8 cellular contexts compared by ENCODE assay signal in the genomic region with DNA sequence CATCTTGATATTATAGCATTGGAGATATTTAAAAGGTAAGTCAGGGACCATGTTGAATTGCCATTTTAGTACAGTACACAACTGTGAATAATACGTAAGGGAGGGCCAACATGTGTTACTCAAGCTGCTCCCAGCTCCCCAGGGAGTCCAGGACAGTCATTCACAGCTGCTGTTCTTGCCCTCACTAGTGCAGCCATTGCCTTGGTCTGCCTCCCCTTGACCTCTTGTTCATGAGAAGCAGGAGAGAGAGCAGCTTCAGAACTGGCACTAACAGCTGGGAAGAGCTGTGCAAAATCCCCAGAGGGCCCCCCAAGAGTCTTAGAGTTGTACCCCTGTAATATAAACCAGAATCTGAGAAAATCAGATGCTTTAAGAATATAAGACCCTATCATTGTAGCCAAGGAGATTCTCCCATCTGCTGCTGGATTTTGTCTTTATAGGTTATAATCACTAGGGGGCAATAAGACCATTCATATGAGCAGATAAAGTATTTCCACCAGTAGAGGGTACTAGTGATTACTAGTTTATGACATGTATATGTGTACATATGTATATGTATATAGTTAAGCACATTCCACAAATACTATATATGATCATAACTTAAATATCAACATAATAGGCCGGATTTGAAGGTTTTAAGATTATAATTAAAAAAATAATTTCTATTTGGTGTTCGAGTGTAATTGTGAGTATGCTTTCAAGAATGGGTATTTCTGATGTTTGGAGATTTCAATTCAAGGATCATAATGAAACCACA. TPM values are rescaled to one million over a fixed set of nuclear protein-coding genes. Genes with fewer than 3 reads are reported as not detected.
A peak's percentile ranks its signal among the peaks of the same experiment; 100 is the strongest.
DNase-seq lines count a peak whose midpoint lies in the region; ATAC-seq, FAIRE-seq and TF ChIP-seq lines count a peak whose summit lies in the region.

No MANE protein-coding gene starts in this region.

- peak; percentile 95 to 97 for TF ChIP-seq RAD21 in K562 (CRISPR knock-in tag; conservative IDR thresholded peaks at IDR 0.05 in 1 of 2, IDR thresholded peaks at IDR 0.05 in 1 of 2)

- H3K27ac ChIP-seq in K562 (ENCODE audit: extremely low read depth, low read depth, low read length) = no peak overlapping the region
- H3K27ac ChIP-seq in suprapubic skin = no peak overlapping the region

- no peaks in the 10 kb centered on the region for H3K4me1 Mint-ChIP-seq in activated T-cell treated with anti-CD3 and anti-CD28 coated beads, Interleukin-2, amount 50 U/mL, for 72 hours (ENCODE audit: low read depth)

- peak; percentile 81 for FAIRE-seq in K562 (lab: Jason Lieb, UNC)

- H3K4me2 ChIP-seq in K562 (ENCODE audit: insufficient read depth, low read length) = no peak overlapping the region

- H3K9me1 ChIP-seq in K562 (ENCODE audit: control insufficient read depth, insufficient read depth, low read length) = no peaks in the 10 kb centered on the region

- H3K79me2 ChIP-seq in K562 (ENCODE audit: control insufficient read depth, insufficient read depth, low read length) = no peaks in the 10 kb centered on the region

- H3K36me3 Mint-ChIP-seq in activated T-cell treated with anti-CD3 and anti-CD28 coated beads, Interleukin-2, amount 50 U/mL, for 72 hours (ENCODE audit: insufficient read depth in 2 of 2) = peaks cover 3 to 7% of the 10 kb centered on the region in 2 donors

- DNase-seq in activated T-cell treated with anti-CD3 and anti-CD28 coated beads, Interleukin-2, amount 50 U/mL, for 72 hours = no peak
- DNase-seq in activated T-cell treated with anti-CD3 and anti-CD28 coated beads, Interleukin-2, amount 50 U/mL, for 48 hours = no peak
- DNase-seq in NCI-H524 treated with DMSO at 0.1 percent for 48 hours (lab: John Stamatoyannopoulos, UW) (peak; percentile 91), K562 (ENCODE audit: extremely low read depth in 1 of 4, low spot score in 3 of 4) (peak; percentile 57 to 70 (median 64)), iris pigment epithelial cell (ENCODE audit: low read depth) (peak; percentile 55), suprapubic skin (ENCODE audit: low spot score in 2 of 2) (no peak)

- peak; percentile 65 to 75 for ATAC-seq in activated T-cell treated with anti-CD3 and anti-CD28 coated beads, Interleukin-2, amount 50 U/mL, for 72 hours (replicated peaks in 1 of 2)
- ATAC-seq in HG03139 (IDR thresholded peaks at IDR 0.05; ENCODE audit: unreplicated experiment) = peak; percentile 60
- peak; percentile 95 for ATAC-seq in K562
- ATAC-seq in HG03460 (IDR thresholded peaks at IDR 0.05; ENCODE audit: unreplicated experiment) = no peak

- intact Hi-C loops in K562 (cut with micrococcal nuclease) = loop anchor here (1.0 to 10.0 kb wide), 2 partner anchors 419 to 725 kb away; no protein-coding TSS in a partner anchor

- peaks cover 5 to 8% of the 10 kb centered on the region in 2 experiments; a peak in 1 of 5 replicates for H3K4me1 ChIP-seq in K562 (replicated peaks in 1 of 2; ENCODE audit: control insufficient read depth in 2 of 2, insufficient read depth in 2 of 2, low read length in 2 of 2)
- H3K4me1 ChIP-seq in suprapubic skin = peaks cover 3% of the 10 kb centered on the region

- H3K9me3 ChIP-seq in K562 (replicated peaks; ENCODE audit: control insufficient read depth, insufficient read depth, low read depth, low read length) (peaks cover 4% of the 10 kb centered on the region; the same call in 1 of the 2 replicates), suprapubic skin (no peaks in the 10 kb centered on the region)

- 15% methylated on average over 3 of the region's 3 CpGs for WGBS in K562 (ENCODE audit: insufficient coverage, low coverage, missing lambda C conversion rate)
- WGBS in suprapubic skin = 21% methylated on average over 3 of the region's 3 CpGs

- POLR2A ChIA-PET in K562 (lab: Yijun Ruan, JAX) = no interaction called here

- H4K20me1 ChIP-seq in K562 (replicated peaks; ENCODE audit: control insufficient read depth, insufficient read depth, low read length) = no peaks in the 10 kb centered on the region

- BruUV-seq in K562 (replicated peaks; lab: Mats Ljungman, UMichigan) = no TSS peak

- TF ChIP-seq CTCF in K562 (IDR thresholded peaks at IDR 0.05 in 2 of 3, conservative IDR thresholded peaks at IDR 0.05 in 1 of 3; ENCODE audit: insufficient read depth in 2 of 3, low read depth in 1 of 3, low read length in 3 of 3) = peak; percentile 79 to 100 (median 99)
- peak; percentile 44 to 51 for TF ChIP-seq CTCF in suprapubic skin (IDR thresholded peaks at IDR 0.05)

- no peaks in the 10 kb centered on the region for H3K9me3 Mint-ChIP-seq in activated T-cell treated with anti-CD3 and anti-CD28 coated beads, Interleukin-2, amount 50 U/mL, for 72 hours

- no peak overlapping the region for H3K4me3 ChIP-seq in K562
- no peak overlapping the region for H3K4me3 ChIP-seq in suprapubic skin

- in situ Hi-C loops in K562 (cut with MboI) = no loop called here

- H3K27me3 Mint-ChIP-seq in activated T-cell treated with anti-CD3 and anti-CD28 coated beads, Interleukin-2, amount 50 U/mL, for 72 hours (ENCODE audit: low read depth) = no peaks in the 10 kb centered on the region

- TF ChIP-seq POLR2A in K562 (conservative IDR thresholded peaks at IDR 0.05) = no peak
- TF ChIP-seq POLR2A in suprapubic skin (IDR thresholded peaks at IDR 0.05) = no peak

- H3K27me3 ChIP-seq in K562 (ENCODE audit: control insufficient read depth in 2 of 2, insufficient read depth in 2 of 2, low read length in 2 of 2) (no peaks in the 10 kb centered on the region), suprapubic skin (no peaks in the 10 kb centered on the region)

- H2AFZ ChIP-seq in K562 (ENCODE audit: low read depth, low read length) = no peak overlapping the region

- no peak overlapping the region for H3K9ac ChIP-seq in K562 (ENCODE audit: insufficient read depth in 1 of 2, low read depth in 2 of 2, low read length in 2 of 2)

- no peak for TF ChIP-seq EP300 in K562 (IDR thresholded peaks at IDR 0.05; ENCODE audit: low read length)
- TF ChIP-seq EP300 in suprapubic skin (IDR thresholded peaks at IDR 0.05) = no peak

- peaks cover 8% of the 10 kb centered on the region; the same call in 1 of the 3 replicates for H3K36me3 ChIP-seq in K562 (ENCODE audit: control insufficient read depth, insufficient read depth, low read length)
- no peaks in the 10 kb centered on the region for H3K36me3 ChIP-seq in suprapubic skin

- no peak overlapping the region for H3K27ac Mint-ChIP-seq in activated T-cell treated with anti-CD3 and anti-CD28 coated beads, Interleukin-2, amount 50 U/mL, for 72 hours

- CTCF ChIA-PET in K562 (lab: Yijun Ruan, JAX; ENCODE audit: low intra/inter-chr PET ratio) = interaction anchor here (0.6 to 1.8 kb wide), 12 partner anchors 12 to 740 kb away, joined by 3 to 17 read pairs (median 4); no protein-coding TSS in a partner anchor

- H3K4me3 Mint-ChIP-seq in activated T-cell treated with anti-CD3 and anti-CD28 coated beads, Interleukin-2, amount 50 U/mL, for 72 hours = no peak overlapping the region

RNA-seq across cellular contexts. Expression of gene TCEANC2, which starts 16.6 kb away (rescaled TPM):
- 10 to 100 TPM; 13.8 to 17.0 TPM for total RNA-seq in activated T-cell treated with anti-CD3 and anti-CD28 coated beads, Interleukin-2, amount 50 U/mL, for 72 hours
- total RNA-seq in K562 (2011; cell fraction: chromatin; rRNA removed; ENCODE audit: low replicate concordance) = 6.1 and 7.8 TPM in 2 replicates
- 3.8 and 5.4 TPM in 2 replicates for total RNA-seq in K562 (2011; cell fraction: nucleolus; rRNA removed)
- 6.5 and 11.8 TPM in 2 replicates for total RNA-seq in K562 (2011; cell fraction: nucleoplasm; rRNA removed)
- 3.3 and 6.2 TPM in 2 replicates for total RNA-seq in K562 (2014; rRNA removed)
- total RNA-seq in K562 (2014; rRNA removed; fragmentation: Illumina TruSeq; extraction: Trizol) = 6.3 and 8.2 TPM in 2 replicates
- total RNA-seq in K562 (2015; rRNA removed; fragmentation: Illumina TruSeq; extraction: Trizol) = 4.7 and 5.6 TPM in 2 replicates
- 7.0 and 7.2 TPM in 2 replicates for total RNA-seq in K562 (2021)
- 7.4 and 8.4 TPM in 2 replicates for polyA plus RNA-seq in K562 (2011; rRNA removed)
- polyA plus RNA-seq in K562 (2011; cell fraction: cytosol; rRNA removed) = 5.2 and 8.1 TPM in 2 replicates
- polyA plus RNA-seq in K562 (2011; cell fraction: nucleus; rRNA removed) = 6.6 and 7.9 TPM in 2 replicates
- 3.3 and 6.6 TPM in 2 replicates for polyA plus RNA-seq in K562 (2012)
- 6.0 and 7.1 TPM in 2 replicates for polyA plus RNA-seq in K562 (2014; fragmentation: Illumina TruSeq; extraction: Trizol)
- polyA plus RNA-seq in K562 (2014; fragmentation: Nextera tagmentation; extraction: Ambion mirVana) = 10 to 100 TPM in 1 of 2 experiments, 1 to 10 TPM in 1; 9.8 to 10.2 TPM
- polyA plus RNA-seq in K562 (2014; rRNA removed) = 5.2 and 5.3 TPM in 2 replicates
- polyA minus RNA-seq in K562 (2011; rRNA and poly(A)+ RNA removed) = 7.1 and 8.4 TPM in 2 replicates
- polyA minus RNA-seq in K562 (2011; cell fraction: cytosol; rRNA and poly(A)+ RNA removed) = 2.4 and 3.2 TPM in 2 replicates
- polyA minus RNA-seq in K562 (2011; cell fraction: nucleus; rRNA and poly(A)+ RNA removed) = 2.8 and 6.6 TPM in 2 replicates
- total RNA-seq in suprapubic skin = 1 to 10 TPM; 4.8 to 8.1 (median 6.4) TPM

RNA-seq across cellular contexts. Expression of gene TMEM59, which starts 17.0 kb away (rescaled TPM):
- total RNA-seq in activated T-cell treated with anti-CD3 and anti-CD28 coated beads, Interleukin-2, amount 50 U/mL, for 72 hours = 100 to 1,000 TPM; 148 to 179 TPM
- 144 and 157 TPM in 2 replicates for total RNA-seq in K562 (2011; cell fraction: chromatin; rRNA removed; ENCODE audit: low replicate concordance)
- total RNA-seq in K562 (2011; cell fraction: nucleolus; rRNA removed) = 168 and 198 TPM in 2 replicates
- total RNA-seq in K562 (2011; cell fraction: nucleoplasm; rRNA removed) = 246 and 274 TPM in 2 replicates
- 97.2 and 122 TPM in 2 replicates for total RNA-seq in K562 (2014; rRNA removed)
- 151 and 168 TPM in 2 replicates for total RNA-seq in K562 (2014; rRNA removed; fragmentation: Illumina TruSeq; extraction: Trizol)
- total RNA-seq in K562 (2015; rRNA removed; fragmentation: Illumina TruSeq; extraction: Trizol) = 137 and 144 TPM in 2 replicates
- total RNA-seq in K562 (2021) = 163 and 186 TPM in 2 replicates
- polyA plus RNA-seq in K562 (2011; rRNA removed) = 299 and 316 TPM in 2 replicates
- 93.8 and 181 TPM in 2 replicates for polyA plus RNA-seq in K562 (2011; cell fraction: cytosol; rRNA removed)
- polyA plus RNA-seq in K562 (2011; cell fraction: nucleus; rRNA removed) = 45.4 and 94.5 TPM in 2 replicates
- 189 and 249 TPM in 2 replicates for polyA plus RNA-seq in K562 (2012)
- 133 and 136 TPM in 2 replicates for polyA plus RNA-seq in K562 (2014; fragmentation: Illumina TruSeq; extraction: Trizol)
- 100 to 1,000 TPM; 196 to 202 TPM for polyA plus RNA-seq in K562 (2014; fragmentation: Nextera tagmentation; extraction: Ambion mirVana)
- polyA plus RNA-seq in K562 (2014; rRNA removed) = 93.1 and 127 TPM in 2 replicates
- polyA minus RNA-seq in K562 (2011; rRNA and poly(A)+ RNA removed) = 146 and 161 TPM in 2 replicates
- 68.4 and 86.7 TPM in 2 replicates for polyA minus RNA-seq in K562 (2011; cell fraction: cytosol; rRNA and poly(A)+ RNA removed)
- polyA minus RNA-seq in K562 (2011; cell fraction: nucleus; rRNA and poly(A)+ RNA removed) = 12.7 and 29.8 TPM in 2 replicates
- 100 to 1,000 TPM; 157 to 323 (median 234) TPM for total RNA-seq in suprapubic skin

RNA-seq across cellular contexts. Expression of gene LDLRAD1, which starts 52.0 kb away (rescaled TPM):
- total RNA-seq in activated T-cell treated with anti-CD3 and anti-CD28 coated beads, Interleukin-2, amount 50 U/mL, for 72 hours = not detected
- total RNA-seq in K562 (2011; cell fraction: chromatin; rRNA removed; ENCODE audit: low replicate concordance) = not detected in 2 replicates
- total RNA-seq in K562 (2011; cell fraction: nucleolus; rRNA removed) = not detected in 2 replicates
- not detected in 2 replicates for total RNA-seq in K562 (2011; cell fraction: nucleoplasm; rRNA removed)
- not detected in 2 replicates for total RNA-seq in K562 (2014; rRNA removed)
- total RNA-seq in K562 (2014; rRNA removed; fragmentation: Illumina TruSeq; extraction: Trizol) = not detected in 2 replicates
- not detected in 2 replicates for total RNA-seq in K562 (2015; rRNA removed; fragmentation: Illumina TruSeq; extraction: Trizol)
- not detected in 2 replicates for total RNA-seq in K562 (2021)
- not detected in 2 replicates for polyA plus RNA-seq in K562 (2011; rRNA removed)
- not detected in 2 replicates for polyA plus RNA-seq in K562 (2011; cell fraction: cytosol; rRNA removed)
- polyA plus RNA-seq in K562 (2011; cell fraction: nucleus; rRNA removed) = not detected in 2 replicates
- not detected in 2 replicates for polyA plus RNA-seq in K562 (2012)
- not detected in 2 replicates for polyA plus RNA-seq in K562 (2014; fragmentation: Illumina TruSeq; extraction: Trizol)
- polyA plus RNA-seq in K562 (2014; fragmentation: Nextera tagmentation; extraction: Ambion mirVana) = not detected
- not detected in 2 replicates for polyA plus RNA-seq in K562 (2014; rRNA removed)
- not detected in 2 replicates for polyA minus RNA-seq in K562 (2011; rRNA and poly(A)+ RNA removed)
- not detected in 2 replicates for polyA minus RNA-seq in K562 (2011; cell fraction: cytosol; rRNA and poly(A)+ RNA removed)
- polyA minus RNA-seq in K562 (2011; cell fraction: nucleus; rRNA and poly(A)+ RNA removed) = not detected in 2 replicates
- total RNA-seq in suprapubic skin = under 1 TPM in 1 of 4 donors, not detected in 3; 0.25 TPM

Comparison
In these comparisons a context has a peak if more than half of its experiments do, and no peak if none do; other contexts are left out.
1. DNase-seq: peak in NCI-H524 treated with DMSO at 0.1 percent for 48 hours (single experiment), K562 (4 of 4) and iris pigment epithelial cell (single experiment); none in activated T-cell treated with anti-CD3 and anti-CD28 coated beads, Interleukin-2, amount 50 U/mL, for 72 hours (0 of 2), activated T-cell treated with anti-CD3 and anti-CD28 coated beads, Interleukin-2, amount 50 U/mL, for 48 hours (0 of 2) and suprapubic skin (0 of 2).